In the genomic region with DNA sequence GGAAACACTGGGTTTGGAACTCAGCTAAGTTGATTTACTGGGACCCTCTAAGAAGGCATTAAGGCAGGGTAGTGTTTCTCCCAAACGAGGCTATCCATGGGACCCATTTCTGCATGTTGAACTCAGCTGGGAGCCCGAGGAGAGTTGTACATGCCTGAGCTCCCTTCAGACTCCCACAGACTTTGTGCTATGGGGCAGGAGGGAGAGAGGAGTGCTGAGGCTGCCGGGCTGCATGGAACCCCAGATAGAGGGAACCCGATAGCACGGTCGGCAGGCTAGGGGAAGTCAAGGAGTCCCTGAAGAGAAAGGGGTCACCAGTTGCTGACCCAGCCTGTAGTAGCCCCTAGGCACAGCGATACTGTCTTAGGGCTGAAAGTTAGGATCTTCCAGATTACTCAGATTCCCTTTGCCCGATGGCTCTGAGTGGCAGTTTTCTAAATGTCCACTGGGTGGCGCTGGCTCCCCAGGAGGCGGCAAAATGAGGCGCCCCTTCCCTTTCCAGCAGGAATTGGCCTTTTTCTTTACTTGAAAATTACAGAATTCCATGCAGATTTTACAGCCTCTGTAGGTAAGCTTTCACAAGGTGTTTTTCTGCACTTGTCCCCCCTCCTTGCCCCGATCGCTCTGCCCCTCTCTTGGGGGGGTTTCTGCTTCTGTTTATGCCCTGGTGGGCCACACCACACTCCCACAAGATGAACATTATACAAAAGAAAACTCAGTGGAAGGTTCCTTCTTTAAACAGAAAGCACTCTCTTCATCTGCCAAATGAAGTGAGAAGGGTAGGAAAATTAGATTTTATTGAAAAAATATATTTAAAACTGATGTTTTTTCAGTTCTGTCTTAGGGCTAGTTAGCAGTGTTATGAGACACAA, we compare ENCODE assay signal across 8 cellular contexts. TPM values are rescaled to one million over a fixed set of nuclear protein-coding genes. Genes with fewer than 3 reads are reported as not detected.
DNase-seq lines count a peak whose midpoint lies in the region; ATAC-seq and TF ChIP-seq lines count a peak whose summit lies in the region.

No MANE protein-coding gene starts in this region.

- no peaks in the 10 kb centered on the region for H3K27me3 ChIP-seq in kidney epithelial cell (ENCODE audit: control insufficient read depth, insufficient read depth, low read length)

- no peaks in the 10 kb centered on the region for H3K36me3 ChIP-seq in kidney epithelial cell (ENCODE audit: control insufficient read depth, insufficient read depth, low read length)

- DNase-seq in NCI-H1417 (lab: John Stamatoyannopoulos, UW): peak; percentile 36 to 77 (median 57)
- DNase-seq in NCI-H1417 treated with DMSO at 0.1 percent for 48 hours (lab: John Stamatoyannopoulos, UW): no peak
- DNase-seq in NAMALWA (ENCODE audit: low spot score): peak; percentile 68
- DNase-seq in cardiac fibroblast (ENCODE audit: low read depth in 2 of 2): peak; percentile 71
- no peak for DNase-seq in kidney epithelial cell (ENCODE audit: low read depth)
- peak; percentile 74 to 75 for DNase-seq in stimulated activated CD4-positive, alpha-beta T cell treated with anti-CD3 and anti-CD28 coated beads, Interleukin-2, amount 100 ng/mL, for 24 hours

- TF ChIP-seq CTCF in WI38 (IDR thresholded peaks at IDR 0.05; ENCODE audit: low read depth, low read length): peak; percentile 91
- peak; percentile 95 for TF ChIP-seq CTCF in cardiac fibroblast (IDR thresholded peaks at IDR 0.05; ENCODE audit: low read depth, low read length)
- peak; percentile 89 for TF ChIP-seq CTCF in kidney epithelial cell (IDR thresholded peaks at IDR 0.05; ENCODE audit: insufficient read depth, low read length, poor library complexity, severe bottlenecking)

- H3K4me3 ChIP-seq in WI38 (ENCODE audit: low read depth, low read length) (no peak overlapping the region), cardiac fibroblast (replicated peaks in 1 of 2; ENCODE audit: low read depth in 2 of 2, low read length in 2 of 2) (no peak overlapping the region), kidney epithelial cell (ENCODE audit: low read depth, low read length) (no peak overlapping the region)

- no peak for ATAC-seq in GM18870 (IDR thresholded peaks at IDR 0.05; ENCODE audit: unreplicated experiment)

RNA-seq across cellular contexts. Expression of gene NANS, which starts 17.8 kb away (rescaled TPM):
- total RNA-seq in kidney epithelial cell: 56.8 and 73.6 TPM in 2 replicates

RNA-seq across cellular contexts. Expression of gene TRIM14, which starts 44.7 kb away (rescaled TPM):
- total RNA-seq in kidney epithelial cell: 8.7 and 9.4 TPM in 2 replicates

Comparison
In these comparisons a context has a peak if more than half of its experiments do, and no peak if none do; other contexts are left out.
1. DNase-seq: peak in NCI-H1417 (3 of 3), NAMALWA (single experiment), cardiac fibroblast (2 of 2) and stimulated activated CD4-positive, alpha-beta T cell treated with anti-CD3 and anti-CD28 coated beads, Interleukin-2, amount 100 ng/mL, for 24 hours (2 of 2); none in NCI-H1417 treated with DMSO at 0.1 percent for 48 hours (single experiment) and kidney epithelial cell (single experiment).
2. Peak in every context shown above with its lines, with median percentiles within 50 percentile points of each other: CTCF ChIP-seq.